1 cellular context compared by ENCODE assay signal in genomic region chr4:165327211-165328100, GRCh38.
A peak's percentile ranks its signal among the peaks of the same experiment; 100 is the strongest.
TF ChIP-seq lines count a peak whose summit lies in the region.

Gene MSMO1, plus strand, starts transcription at chr4:165327669. Its CDS starts 5,702 bp downstream, at chr4:165333371.

TF ChIP-seq in HepG2, 621 proteins besides CTCF, POLR2A, EP300 and RAD21 (continued from another document and continues in another):
- TF ChIP-seq ZNF512 (CRISPR knock-in tag; IDR thresholded peaks at IDR 0.05) (no peak), EHMT2 (IDR thresholded peaks at IDR 0.05; ENCODE audit: borderline replicate concordance, low read depth, low read length) (no peak), KDM4B (CRISPR knock-in tag; IDR thresholded peaks at IDR 0.05) (peak; percentile 40; the same call in 1 of the 2 replicates), GTF3A (CRISPR knock-in tag; conservative IDR thresholded peaks at IDR 0.05) (no peak), NR3C1 (CRISPR knock-in tag; IDR thresholded peaks at IDR 0.05) (no peak), TBP (CRISPR knock-in tag; IDR thresholded peaks at IDR 0.05) (no peak), MEF2D (CRISPR knock-in tag; IDR thresholded peaks at IDR 0.05) (peak; percentile 93), HCFC1 (IDR thresholded peaks at IDR 0.05; ENCODE audit: low read depth, low read length) (no peak), ZNF503 (CRISPR knock-in tag; IDR thresholded peaks at IDR 0.05) (no peak; the same call in 1 of the 2 replicates), ZFP1 (CRISPR knock-in tag; IDR thresholded peaks at IDR 0.05) (0 out of 2 replicates have a peak, but pooled peaks have one; percentile 54), PRMT3 (CRISPR knock-in tag; IDR thresholded peaks at IDR 0.05; ENCODE audit: borderline replicate concordance, low read depth) (no peak), ATF7-NPFF (CRISPR knock-in tag; IDR thresholded peaks at IDR 0.05; ENCODE audit: low read depth) (peak; percentile 64; the same call in 1 of the 2 replicates), SRSF4 (IDR thresholded peaks at IDR 0.05; ENCODE audit: low read depth, low read length, poor library complexity, severe bottlenecking) (no peak), SP2 (CRISPR knock-in tag; IDR thresholded peaks at IDR 0.05) (peak; percentile 99), PHF20 (CRISPR knock-in tag; IDR thresholded peaks at IDR 0.05) (peak; percentile 51; the same call in 1 of the 2 replicates), CREBL2 (CRISPR knock-in tag; IDR thresholded peaks at IDR 0.05; ENCODE audit: borderline replicate concordance) (no peak), ZNF784 (CRISPR knock-in tag; IDR thresholded peaks at IDR 0.05; ENCODE audit: borderline replicate concordance) (peak; percentile 41; the same call in 1 of the 2 replicates), ZNF629 (CRISPR knock-in tag; conservative IDR thresholded peaks at IDR 0.05) (no peak), YEATS2 (CRISPR knock-in tag; IDR thresholded peaks at IDR 0.05; ENCODE audit: borderline replicate concordance) (peak; percentile 74; the same call in 1 of the 2 replicates), SMARCC2 (IDR thresholded peaks at IDR 0.05) (no peak), KLF6 (CRISPR knock-in tag; IDR thresholded peaks at IDR 0.05) (no peak; the same call in 1 of the 2 replicates), LCORL (IDR thresholded peaks at IDR 0.05) (no peak), LCORL (CRISPR knock-in tag; IDR thresholded peaks at IDR 0.05) (peak; percentile 90; the same call in 1 of the 2 replicates), TFDP2 (CRISPR knock-in tag; IDR thresholded peaks at IDR 0.05) (peak; percentile 86), MAFG (CRISPR knock-in tag; IDR thresholded peaks at IDR 0.05) (no peak), ZFAT (CRISPR knock-in tag; conservative IDR thresholded peaks at IDR 0.05) (no peak), POLR2AphosphoS5 (IDR thresholded peaks at IDR 0.05; ENCODE audit: low read depth, low read length) (peak; percentile 93), DRAP1 (CRISPR knock-in tag; IDR thresholded peaks at IDR 0.05) (peak; percentile 97), ZBTB43 (CRISPR knock-in tag; conservative IDR thresholded peaks at IDR 0.05) (no peak), ZNF660 (CRISPR knock-in tag; IDR thresholded peaks at IDR 0.05; ENCODE audit: borderline replicate concordance, low read depth) (no peak), TBX3 (IDR thresholded peaks at IDR 0.05; ENCODE audit: borderline replicate concordance) (peak; percentile 55; the same call in 1 of the 2 replicates), IRF2 (CRISPR knock-in tag; IDR thresholded peaks at IDR 0.05) (peak; percentile 51), ZNF790 (CRISPR knock-in tag; IDR thresholded peaks at IDR 0.05; ENCODE audit: borderline replicate concordance) (peak; percentile 90; the same call in 1 of the 2 replicates), SNAPC2 (CRISPR knock-in tag; IDR thresholded peaks at IDR 0.05) (0 out of 2 replicates have a peak, but pooled peaks have one; percentile 38), ZFP36 (IDR thresholded peaks at IDR 0.05; ENCODE audit: borderline replicate concordance, low read depth, low read length, partially characterized antibody) (no peak), ZNF317 (CRISPR knock-in tag; IDR thresholded peaks at IDR 0.05) (peak; percentile 83), ZBTB26 (CRISPR knock-in tag; IDR thresholded peaks at IDR 0.05; ENCODE audit: borderline replicate concordance) (peak; percentile 8; the same call in 1 of the 2 replicates), ZNF451 (CRISPR knock-in tag; IDR thresholded peaks at IDR 0.05) (no peak), ZNF282 (IDR thresholded peaks at IDR 0.05; ENCODE audit: partially characterized antibody) (no peak), ZNF224 (CRISPR knock-in tag; IDR thresholded peaks at IDR 0.05) (no peak), ZNF780A (CRISPR knock-in tag; IDR thresholded peaks at IDR 0.05) (peak; percentile 59; the same call in 1 of the 2 replicates), ZBTB20 (CRISPR knock-in tag; IDR thresholded peaks at IDR 0.05; ENCODE audit: borderline replicate concordance, low read depth) (peak; percentile 56; the same call in 1 of the 2 replicates), ERF (CRISPR knock-in tag; IDR thresholded peaks at IDR 0.05) (peak; percentile 75; the same call in 1 of the 2 replicates), E2F1 (CRISPR knock-in tag; IDR thresholded peaks at IDR 0.05) (peak; percentile 81), ESRRA (CRISPR knock-in tag; IDR thresholded peaks at IDR 0.05; ENCODE audit: low read depth) (no peak), ELK4 (CRISPR knock-in tag; IDR thresholded peaks at IDR 0.05; ENCODE audit: borderline replicate concordance) (no peak), MEIS2 (CRISPR knock-in tag; IDR thresholded peaks at IDR 0.05) (no peak; the same call in none of the 2 replicates), SOX6 (IDR thresholded peaks at IDR 0.05) (no peak), SOX6 (CRISPR knock-in tag; IDR thresholded peaks at IDR 0.05) (peak; percentile 64), ZNF619 (CRISPR knock-in tag; IDR thresholded peaks at IDR 0.05) (peak; percentile 74; the same call in 1 of the 2 replicates), ZFP91 (CRISPR knock-in tag; IDR thresholded peaks at IDR 0.05; ENCODE audit: borderline replicate concordance) (peak; percentile 92; the same call in 1 of the 2 replicates), PTBP1 (IDR thresholded peaks at IDR 0.05; ENCODE audit: low read depth, low read length, poor library complexity, severe bottlenecking) (no peak), CEBPB (IDR thresholded peaks at IDR 0.05; ENCODE audit: borderline replicate concordance, low read depth, low read length) (no peak), ZNF563 (CRISPR knock-in tag; IDR thresholded peaks at IDR 0.05) (peak; percentile 87), ZNF362 (CRISPR knock-in tag; IDR thresholded peaks at IDR 0.05; ENCODE audit: borderline replicate concordance) (no peak), NFE2L2 (IDR thresholded peaks at IDR 0.05; ENCODE audit: low read length) (no peak), SMYD3 (CRISPR knock-in tag; IDR thresholded peaks at IDR 0.05) (0 out of 2 replicates have a peak, but pooled peaks have one; percentile 23), GZF1 (CRISPR knock-in tag; IDR thresholded peaks at IDR 0.05) (0 out of 2 replicates have a peak, but pooled peaks have one; percentile 79)
